Comparison of ENCODE assay signal across 8 cellular contexts in genomic region chr16:30901201-30902069, GRCh38. TPM values are rescaled to one million over a fixed set of nuclear protein-coding genes. Genes with fewer than 3 reads are reported as not detected.
DNase-seq lines count a peak whose midpoint lies in the region; ATAC-seq, FAIRE-seq and TF ChIP-seq lines count a peak whose summit lies in the region.

No MANE protein-coding gene starts in this region.

- H3K4me3 ChIP-seq in A673 (ENCODE audit: low read depth, low read length, poor library complexity, severe bottlenecking) (peak overlapping the region; percentile 42), HUES6 (ENCODE audit: low read depth, low read length) (peak overlapping the region; percentile 70), GM12878 (peak overlapping the region; percentile 58; the same call in 1 of the 2 replicates), mononuclear cell (ENCODE audit: low read length) (peak overlapping the region; percentile 52)

- no peak for TF ChIP-seq POLR2A in GM12878 (IDR thresholded peaks at IDR 0.05; ENCODE audit: low read depth, low read length)

- H3K36me3 ChIP-seq in A673 (ENCODE audit: insufficient read depth, low read length, poor library complexity, severe bottlenecking) (no peaks in the 10 kb centered on the region), HUES6 (ENCODE audit: control insufficient read depth, insufficient read depth, low read length) (no peaks in the 10 kb centered on the region), GM12878 (ENCODE audit: control insufficient read depth in 2 of 2, insufficient read depth in 2 of 2, low read length in 1 of 2) (no peaks in the 10 kb centered on the region)

- RAD21 ChIA-PET in GM12878 (lab: Charles Lee; ENCODE audit: unreplicated experiment) = interaction anchor here (0.6 to 4.0 kb wide), 23 partner anchors 8 to 153 kb away, joined by 3 to 88 read pairs (median 3); partner anchors contain the start of genes BCL7C, PHKG2 and SETD1A

- TF ChIP-seq EP300 in GM12878 (IDR thresholded peaks at IDR 0.05; ENCODE audit: borderline replicate concordance in 1 of 2, control insufficient read depth in 1 of 2, low read depth in 2 of 2, low read length in 2 of 2) = no peak

- FAIRE-seq in GM12878 (lab: Jason Lieb, UNC) = no peak

- CTCF ChIA-PET in A673 (lab: Charles Lee) (interaction anchor here (0.9 to 2.1 kb wide), 3 partner anchors 56 to 407 kb away, joined by 3 to 18 read pairs (median 5); no protein-coding TSS in a partner anchor), GM12878 (lab: Yijun Ruan, JAX) (interaction anchor here (0.6 to 7.5 kb wide), 26 partner anchors 9 to 1493 kb away, joined by 3 to 174 read pairs (median 3); no protein-coding TSS in a partner anchor)

- H3K9ac ChIP-seq in HUES6 (ENCODE audit: low read length) = peak overlapping the region; percentile 44
- peak overlapping the region; percentile 41; the same call in 1 of the 2 replicates for H3K9ac ChIP-seq in GM12878 (ENCODE audit: control insufficient read depth, insufficient read depth, low read length)

- SMC1A ChIA-PET in GM12878 (lab: Charles Lee; ENCODE audit: uncharacterized antibody, unreplicated experiment) = interaction anchor here (0.8 to 8.8 kb wide), 16 partner anchors 9 to 204 kb away, joined by 3 to 146 read pairs (median 4); partner anchors contain the start of gene ZNF629

- H3K27ac ChIP-seq in A673 (ENCODE audit: low read depth, low read length, poor library complexity, severe bottlenecking) (peak overlapping the region; percentile 82), HUES6 (ENCODE audit: low read depth, low read length) (no peak overlapping the region), GM12878 (ENCODE audit: control insufficient read depth, insufficient read depth) (no peak overlapping the region)

- peaks cover 26% of the 10 kb centered on the region for H3K4me1 ChIP-seq in A673 (ENCODE audit: insufficient read depth, low read length, poor library complexity, severe bottlenecking)
- H3K4me1 ChIP-seq in HUES6 (ENCODE audit: control insufficient read depth, insufficient read depth, low read length) = peaks cover 9% of the 10 kb centered on the region; the same call in 1 of the 2 replicates
- H3K4me1 ChIP-seq in GM12878 (ENCODE audit: control insufficient read depth, insufficient read depth, low read length) = peaks cover 32% of the 10 kb centered on the region
- peaks cover 54% of the 10 kb centered on the region for H3K4me1 ChIP-seq in mononuclear cell (ENCODE audit: insufficient read depth, low read length)

- H4K20me1 ChIP-seq in GM12878 (ENCODE audit: control insufficient read depth, insufficient read depth) = no peaks in the 10 kb centered on the region; the same call in 1 of the 2 replicates

- TF ChIP-seq CTCF in A673 (conservative IDR thresholded peaks at IDR 0.05; ENCODE audit: low read depth, low read length) (no peak), GM12878 (IDR thresholded peaks at IDR 0.05 in 2 of 3, conservative IDR thresholded peaks at IDR 0.05 in 1 of 3; ENCODE audit: control insufficient read depth in 2 of 3, extremely low read depth in 1 of 3, insufficient read depth in 1 of 3, low read depth in 3 of 3, low read length in 3 of 3) (no peak)

- BruUV-seq in A673 (replicated peaks; lab: Mats Ljungman, UMichigan) (TSS peak; percentile 75), GM12878 (replicated peaks; lab: Mats Ljungman, UMichigan) (no TSS peak)

- intact Hi-C loops in A673 (cut with micrococcal nuclease; ENCODE audit: unreplicated experiment) (no loop called here), GM12878 (cut with micrococcal nuclease; ENCODE audit: unreplicated experiment) (loop anchor here (1.0 kb wide), 1 partner anchor 57 kb away; no protein-coding TSS in a partner anchor)

- H3K9me3 ChIP-seq in A673 (ENCODE audit: low read depth, low read length, poor library complexity, severe bottlenecking) (no peaks in the 10 kb centered on the region), HUES6 (ENCODE audit: control insufficient read depth, insufficient read depth, low read depth, low read length) (no peaks in the 10 kb centered on the region), GM12878 (replicated peaks; ENCODE audit: control insufficient read depth, insufficient read depth, low read length) (peaks cover 2% of the 10 kb centered on the region; the same call in 2 of the 3 replicates), mononuclear cell (ENCODE audit: low read depth, low read length) (no peaks in the 10 kb centered on the region)

- TF ChIP-seq RAD21 in GM12878 (IDR thresholded peaks at IDR 0.05; ENCODE audit: insufficient read depth, low read depth, low read length) = no peak

- H3K4me2 ChIP-seq in GM12878 (ENCODE audit: control insufficient read depth, insufficient read depth) = peak overlapping the region; percentile 95

- no peak for ATAC-seq in GM12878

- H3K27me3 ChIP-seq in A673 (replicated peaks; ENCODE audit: insufficient read depth, low read depth, low read length, poor library complexity) (no peaks in the 10 kb centered on the region), HUES6 (ENCODE audit: control insufficient read depth, insufficient read depth, low read length) (peaks cover 9% of the 10 kb centered on the region), GM12878 (replicated peaks in 1 of 2; ENCODE audit: control insufficient read depth in 2 of 2, insufficient read depth in 2 of 2, low read length in 1 of 2) (no peaks in the 10 kb centered on the region), mononuclear cell (ENCODE audit: insufficient read depth, low read length) (no peaks in the 10 kb centered on the region)

- in situ Hi-C loops in GM12878 (cut with MboI) = no loop called here

- peak overlapping the region; percentile 77 for H2AFZ ChIP-seq in GM12878 (ENCODE audit: control insufficient read depth, low read depth, low read length)

- POLR2A ChIA-PET in A673 (lab: Charles Lee; ENCODE audit: low non-redundant PET) (no interaction called here), GM12878 (lab: Charles Lee) (interaction anchor here (0.5 to 2.7 kb wide), 14 partner anchors 8 to 634 kb away, joined by 3 to 13 read pairs (median 4); no protein-coding TSS in a partner anchor)

- DNase-seq in A673 (ENCODE audit: low spot score) (no peak), GM12878 (ENCODE audit: low read depth, low spot score) (no peak), DMS79 treated with DMSO at 0.1 percent for 48 hours (lab: John Stamatoyannopoulos, UW) (no peak), GDM1 (lab: John Stamatoyannopoulos, UW) (no peak), Ammon's horn (ENCODE audit: low spot score) (no peak), NCI-H226 (no peak)

- WGBS in GM12878 (ENCODE audit: insufficient coverage, insufficient replicate concordance, low lambda C conversion rate, missing lambda C conversion rate) = 12% methylated on average over 12 of the region's 12 CpGs

- no peaks in the 10 kb centered on the region for H3K79me2 ChIP-seq in GM12878 (ENCODE audit: control insufficient read depth, insufficient read depth, low read length)

RNA-seq across cellular contexts. Expression of gene CTF1, which starts 5.0 kb away (rescaled TPM):
- total RNA-seq in A673 (2021) (1.4 and 1.6 TPM in 2 replicates), GM12878 (2014; rRNA removed) (0.05 and 0.11 TPM in 2 replicates), GM12878 (2014; rRNA removed; fragmentation: Illumina TruSeq; extraction: Trizol) (0.09 and 0.14 TPM in 2 replicates), GM12878 (2021) (0.45 and 0.46 TPM in 2 replicates), mononuclear cell (0.21 TPM)
- not detected in 2 replicates for total RNA-seq in GM12878 (2013; cell fraction: nucleolus; rRNA removed)
- not detected for polyA plus RNA-seq in GM12878 (2011; ENCODE audit: low read depth)
- polyA plus RNA-seq in GM12878 (2011; rRNA removed) (0.11 TPM in 1 of 2 replicates, not detected in the other), GM12878 (2014; fragmentation: Illumina TruSeq; extraction: Trizol) (0.16 TPM in 1 of 2 replicates, not detected in the other), GM12878 (2014; fragmentation: Nextera tagmentation; extraction: Ambion mirVana) (under 1 TPM in 1 of 2 experiments, not detected in 1; 0.04 TPM), GM12878 (2014; rRNA removed) (0.22 and 0.34 TPM in 2 replicates), GM12878 (2016; fragmentation: Nextera tagmentation; extraction: Ambion mirVana) (not detected)
- polyA plus RNA-seq in GM12878 (2011; cell fraction: cytosol; rRNA removed) = 0.07 and 0.13 TPM in 2 replicates
- polyA plus RNA-seq in GM12878 (2011; cell fraction: nucleus; rRNA removed) = 0.15 and 0.23 TPM in 2 replicates
- polyA plus RNA-seq in GM12878 (2012) = 0.13 and 0.19 TPM in 2 replicates
- polyA minus RNA-seq in GM12878 (2011; rRNA and poly(A)+ RNA removed) = 0.57 and 0.80 TPM in 2 replicates
- polyA minus RNA-seq in GM12878 (2011; cell fraction: cytosol; rRNA and poly(A)+ RNA removed) = not detected in 2 replicates
- polyA minus RNA-seq in GM12878 (2011; cell fraction: nucleus; rRNA and poly(A)+ RNA removed) = 0.48 and 0.57 TPM in 2 replicates

RNA-seq across cellular contexts. Expression of gene BCL7C, which starts 7.6 kb away (rescaled TPM):
- 28.2 and 34.7 TPM in 2 replicates for total RNA-seq in A673 (2021)
- total RNA-seq in GM12878 (2013; cell fraction: nucleolus; rRNA removed) = 7.3 and 8.8 TPM in 2 replicates
- total RNA-seq in GM12878 (2014; rRNA removed) = 21.7 and 30.5 TPM in 2 replicates
- total RNA-seq in GM12878 (2014; rRNA removed; fragmentation: Illumina TruSeq; extraction: Trizol) = 9.0 and 12.0 TPM in 2 replicates
- 20.2 and 20.3 TPM in 2 replicates for total RNA-seq in GM12878 (2021)
- 3.3 TPM for polyA plus RNA-seq in GM12878 (2011; ENCODE audit: low read depth)
- 10.5 and 15.3 TPM in 2 replicates for polyA plus RNA-seq in GM12878 (2011; rRNA removed)
- 14.9 and 26.6 TPM in 2 replicates for polyA plus RNA-seq in GM12878 (2011; cell fraction: cytosol; rRNA removed)
- 9.7 and 9.9 TPM in 2 replicates for polyA plus RNA-seq in GM12878 (2011; cell fraction: nucleus; rRNA removed)
- 9.6 and 11.8 TPM in 2 replicates for polyA plus RNA-seq in GM12878 (2012)
- polyA plus RNA-seq in GM12878 (2014; fragmentation: Illumina TruSeq; extraction: Trizol) = 2.6 and 8.5 TPM in 2 replicates
- polyA plus RNA-seq in GM12878 (2014; fragmentation: Nextera tagmentation; extraction: Ambion mirVana) = 1 to 10 TPM; 1.1 to 2.1 TPM
- polyA plus RNA-seq in GM12878 (2014; rRNA removed) = 28.1 and 37.3 TPM in 2 replicates
- polyA plus RNA-seq in GM12878 (2016; fragmentation: Nextera tagmentation; extraction: Ambion mirVana) = 10 to 100 TPM in 1 of 2 experiments, 1 to 10 TPM in 1; 9.7 to 26.6 TPM
- polyA minus RNA-seq in GM12878 (2011; rRNA and poly(A)+ RNA removed) = 2.3 and 4.8 TPM in 2 replicates
- polyA minus RNA-seq in GM12878 (2011; cell fraction: cytosol; rRNA and poly(A)+ RNA removed) = 2.8 and 5.7 TPM in 2 replicates
- 1.3 and 1.6 TPM in 2 replicates for polyA minus RNA-seq in GM12878 (2011; cell fraction: nucleus; rRNA and poly(A)+ RNA removed)
- total RNA-seq in mononuclear cell = 17.0 TPM

RNA-seq across cellular contexts. Expression of gene FBXL19, which starts 21.9 kb away (rescaled TPM):
- 37.0 and 39.3 TPM in 2 replicates for total RNA-seq in A673 (2021)
- total RNA-seq in GM12878 (2013; cell fraction: nucleolus; rRNA removed) = 18.6 and 24.2 TPM in 2 replicates
- total RNA-seq in GM12878 (2014; rRNA removed) = 19.8 and 23.6 TPM in 2 replicates
- total RNA-seq in GM12878 (2014; rRNA removed; fragmentation: Illumina TruSeq; extraction: Trizol) = 6.2 and 6.8 TPM in 2 replicates
- 27.5 and 32.1 TPM in 2 replicates for total RNA-seq in GM12878 (2021)
- polyA plus RNA-seq in GM12878 (2011; ENCODE audit: low read depth) = 3.2 TPM
- 4.7 and 11.5 TPM in 2 replicates for polyA plus RNA-seq in GM12878 (2011; rRNA removed)
- 14.3 and 20.2 TPM in 2 replicates for polyA plus RNA-seq in GM12878 (2011; cell fraction: cytosol; rRNA removed)
- polyA plus RNA-seq in GM12878 (2011; cell fraction: nucleus; rRNA removed) = 35.4 and 47.5 TPM in 2 replicates
- 13.5 and 15.5 TPM in 2 replicates for polyA plus RNA-seq in GM12878 (2012)
- polyA plus RNA-seq in GM12878 (2014; fragmentation: Illumina TruSeq; extraction: Trizol) = 1.5 and 3.8 TPM in 2 replicates
- polyA plus RNA-seq in GM12878 (2014; fragmentation: Nextera tagmentation; extraction: Ambion mirVana) = under 1 TPM in 1 of 2 experiments, not detected in 1; 0.02 TPM
- polyA plus RNA-seq in GM12878 (2014; rRNA removed) = 15.5 and 18.7 TPM in 2 replicates
- under 1 TPM; 0.66 TPM for polyA plus RNA-seq in GM12878 (2016; fragmentation: Nextera tagmentation; extraction: Ambion mirVana)
- 6.6 and 15.9 TPM in 2 replicates for polyA minus RNA-seq in GM12878 (2011; rRNA and poly(A)+ RNA removed)
- 12.9 and 18.2 TPM in 2 replicates for polyA minus RNA-seq in GM12878 (2011; cell fraction: cytosol; rRNA and poly(A)+ RNA removed)
- polyA minus RNA-seq in GM12878 (2011; cell fraction: nucleus; rRNA and poly(A)+ RNA removed) = 6.0 and 13.4 TPM in 2 replicates
- total RNA-seq in mononuclear cell = 5.4 TPM

RNA-seq across cellular contexts. Expression of gene ORAI3, which starts 47.4 kb away (rescaled TPM):
- total RNA-seq in A673 (2021) (2.1 and 4.3 TPM in 2 replicates), GM12878 (2014; rRNA removed) (19.5 and 22.4 TPM in 2 replicates), GM12878 (2014; rRNA removed; fragmentation: Illumina TruSeq; extraction: Trizol) (7.0 and 7.2 TPM in 2 replicates), GM12878 (2021) (17.3 TPM in 2 replicates), mononuclear cell (11.3 TPM)
- 14.8 and 15.5 TPM in 2 replicates for total RNA-seq in GM12878 (2013; cell fraction: nucleolus; rRNA removed)
- 9.1 TPM for polyA plus RNA-seq in GM12878 (2011; ENCODE audit: low read depth)
- polyA plus RNA-seq in GM12878 (2011; rRNA removed) (8.3 and 15.2 TPM in 2 replicates), GM12878 (2014; fragmentation: Illumina TruSeq; extraction: Trizol) (5.6 and 8.6 TPM in 2 replicates), GM12878 (2014; fragmentation: Nextera tagmentation; extraction: Ambion mirVana) (1 to 10 TPM; 3.4 to 8.5 TPM), GM12878 (2014; rRNA removed) (18.6 and 19.7 TPM in 2 replicates), GM12878 (2016; fragmentation: Nextera tagmentation; extraction: Ambion mirVana) (10 to 100 TPM; 21.3 to 21.9 TPM)
- 23.5 and 26.1 TPM in 2 replicates for polyA plus RNA-seq in GM12878 (2011; cell fraction: cytosol; rRNA removed)
- polyA plus RNA-seq in GM12878 (2011; cell fraction: nucleus; rRNA removed) = 12.2 and 17.5 TPM in 2 replicates
- polyA plus RNA-seq in GM12878 (2012) = 19.4 and 25.7 TPM in 2 replicates
- polyA minus RNA-seq in GM12878 (2011; rRNA and poly(A)+ RNA removed) = 16.2 and 26.9 TPM in 2 replicates
- 6.3 and 9.1 TPM in 2 replicates for polyA minus RNA-seq in GM12878 (2011; cell fraction: cytosol; rRNA and poly(A)+ RNA removed)
- polyA minus RNA-seq in GM12878 (2011; cell fraction: nucleus; rRNA and poly(A)+ RNA removed) = 8.0 and 8.9 TPM in 2 replicates

RNA-seq across cellular contexts. Expression of gene SETD1A, which starts 56.1 kb away (rescaled TPM):
- total RNA-seq in A673 (2021) = 31.4 and 37.1 TPM in 2 replicates
- total RNA-seq in GM12878 (2013; cell fraction: nucleolus; rRNA removed) = 9.8 and 13.3 TPM in 2 replicates
- 1.7 and 3.6 TPM in 2 replicates for total RNA-seq in GM12878 (2014; rRNA removed)
- total RNA-seq in GM12878 (2014; rRNA removed; fragmentation: Illumina TruSeq; extraction: Trizol) = 2.0 and 2.1 TPM in 2 replicates
- 20.6 and 25.9 TPM in 2 replicates for total RNA-seq in GM12878 (2021)
- polyA plus RNA-seq in GM12878 (2011; ENCODE audit: low read depth) = 7.8 TPM
- polyA plus RNA-seq in GM12878 (2011; rRNA removed) = 0.37 and 1.5 TPM in 2 replicates
- 1.5 and 1.6 TPM in 2 replicates for polyA plus RNA-seq in GM12878 (2011; cell fraction: cytosol; rRNA removed)
- polyA plus RNA-seq in GM12878 (2011; cell fraction: nucleus; rRNA removed) = 9.6 and 18.4 TPM in 2 replicates
- polyA plus RNA-seq in GM12878 (2012) = 9.9 and 23.0 TPM in 2 replicates
- 8.9 and 11.4 TPM in 2 replicates for polyA plus RNA-seq in GM12878 (2014; fragmentation: Illumina TruSeq; extraction: Trizol)
- polyA plus RNA-seq in GM12878 (2014; fragmentation: Nextera tagmentation; extraction: Ambion mirVana) = under 1 TPM; 0.02 to 0.18 TPM
- 10.6 and 15.2 TPM in 2 replicates for polyA plus RNA-seq in GM12878 (2014; rRNA removed)
- 1 to 10 TPM; 6.1 to 7.4 TPM for polyA plus RNA-seq in GM12878 (2016; fragmentation: Nextera tagmentation; extraction: Ambion mirVana)
- 1.6 and 2.2 TPM in 2 replicates for polyA minus RNA-seq in GM12878 (2011; rRNA and poly(A)+ RNA removed)
- polyA minus RNA-seq in GM12878 (2011; cell fraction: cytosol; rRNA and poly(A)+ RNA removed) = 4.3 and 11.0 TPM in 2 replicates
- 3.6 and 8.7 TPM in 2 replicates for polyA minus RNA-seq in GM12878 (2011; cell fraction: nucleus; rRNA and poly(A)+ RNA removed)
- total RNA-seq in mononuclear cell = 16.1 TPM
